Comparison of ENCODE assay signal across 1 cellular context in genomic region chr3:192207239-192207638, GRCh38.
TF ChIP-seq lines count a peak whose summit lies in the region.

No MANE protein-coding gene starts in this region.

TF ChIP-seq in GM23338, 12 proteins besides CTCF, POLR2A, EP300 and RAD21 (continued from another document):
- TF ChIP-seq, protein P1, sequence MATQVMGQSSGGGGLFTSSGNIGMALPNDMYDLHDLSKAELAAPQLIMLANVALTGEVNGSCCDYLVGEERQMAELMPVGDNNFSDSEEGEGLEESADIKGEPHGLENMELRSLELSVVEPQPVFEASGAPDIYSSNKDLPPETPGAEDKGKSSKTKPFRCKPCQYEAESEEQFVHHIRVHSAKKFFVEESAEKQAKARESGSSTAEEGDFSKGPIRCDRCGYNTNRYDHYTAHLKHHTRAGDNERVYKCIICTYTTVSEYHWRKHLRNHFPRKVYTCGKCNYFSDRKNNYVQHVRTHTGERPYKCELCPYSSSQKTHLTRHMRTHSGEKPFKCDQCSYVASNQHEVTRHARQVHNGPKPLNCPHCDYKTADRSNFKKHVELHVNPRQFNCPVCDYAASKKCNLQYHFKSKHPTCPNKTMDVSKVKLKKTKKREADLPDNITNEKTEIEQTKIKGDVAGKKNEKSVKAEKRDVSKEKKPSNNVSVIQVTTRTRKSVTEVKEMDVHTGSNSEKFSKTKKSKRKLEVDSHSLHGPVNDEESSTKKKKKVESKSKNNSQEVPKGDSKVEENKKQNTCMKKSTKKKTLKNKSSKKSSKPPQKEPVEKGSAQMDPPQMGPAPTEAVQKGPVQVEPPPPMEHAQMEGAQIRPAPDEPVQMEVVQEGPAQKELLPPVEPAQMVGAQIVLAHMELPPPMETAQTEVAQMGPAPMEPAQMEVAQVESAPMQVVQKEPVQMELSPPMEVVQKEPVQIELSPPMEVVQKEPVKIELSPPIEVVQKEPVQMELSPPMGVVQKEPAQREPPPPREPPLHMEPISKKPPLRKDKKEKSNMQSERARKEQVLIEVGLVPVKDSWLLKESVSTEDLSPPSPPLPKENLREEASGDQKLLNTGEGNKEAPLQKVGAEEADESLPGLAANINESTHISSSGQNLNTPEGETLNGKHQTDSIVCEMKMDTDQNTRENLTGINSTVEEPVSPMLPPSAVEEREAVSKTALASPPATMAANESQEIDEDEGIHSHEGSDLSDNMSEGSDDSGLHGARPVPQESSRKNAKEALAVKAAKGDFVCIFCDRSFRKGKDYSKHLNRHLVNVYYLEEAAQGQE (IDR thresholded peaks at IDR 0.05; ENCODE audit: unreplicated experiment) = no peak
- TF ChIP-seq NANOG (IDR thresholded peaks at IDR 0.05; ENCODE audit: borderline replicate concordance) (no peak), ETS1 (IDR thresholded peaks at IDR 0.05) (no peak), JUNB (IDR thresholded peaks at IDR 0.05; ENCODE audit: unreplicated experiment) (no peak), ZNF331 (CRISPR knock-in tag; IDR thresholded peaks at IDR 0.05; ENCODE audit: low read depth) (no peak), CREB1 (CRISPR knock-in tag; IDR thresholded peaks at IDR 0.05; ENCODE audit: low read depth) (no peak), STAT1 (IDR thresholded peaks at IDR 0.05; ENCODE audit: unreplicated experiment) (no peak), POLR2AphosphoS5 (IDR thresholded peaks at IDR 0.05; ENCODE audit: low read depth) (no peak)
TF ChIP-seq in GM23338: peak in this region for 0.
